Comparison of ENCODE assay signal across 32 cellular contexts in the genomic region with DNA sequence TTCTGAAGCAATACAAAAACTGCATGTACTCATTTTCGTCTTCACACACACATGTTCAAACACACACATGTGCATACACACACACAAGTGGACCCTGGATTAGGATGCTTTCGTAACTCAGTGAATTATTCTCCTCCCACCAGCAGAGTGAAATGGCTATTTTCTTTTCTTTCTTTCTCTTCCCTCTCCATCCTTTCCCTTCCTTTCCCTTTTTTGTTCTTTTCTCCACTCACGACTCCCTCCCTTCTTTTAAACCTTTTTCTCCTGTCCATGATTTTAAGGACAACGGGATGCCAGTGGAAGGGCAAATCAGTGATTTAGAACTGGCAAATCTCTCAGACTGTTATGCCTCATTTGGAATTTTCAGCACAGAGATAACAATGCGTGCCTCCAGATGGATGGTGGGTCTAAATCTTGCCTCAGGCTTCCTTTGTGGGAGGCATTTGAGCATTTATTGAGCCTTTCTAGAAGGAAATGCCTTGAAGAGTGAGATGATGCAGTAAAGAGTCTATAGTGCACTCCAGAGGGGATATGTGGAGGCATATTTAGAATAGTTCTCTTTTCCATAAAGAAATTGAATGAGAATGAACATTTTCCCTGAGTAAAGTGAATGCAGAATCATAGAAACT.
"Had no signal": no experiment of that assay in that cellular context is flagged by ENCODE, and none has a peak within 500 bp of the region (broad histone marks: within the 10 kb centered on the region; RNA-seq: fewer than 3 reads in every experiment).

No MANE protein-coding gene starts in this region.

- ATAC-seq: activated T-cell treated with anti-CD3 and anti-CD28 coated beads, Interleukin-2, amount 50 U/mL, for 4 hours; activated T-helper 17 cell treated with anti-CD3 and anti-CD28 coated beads, Interleukin-2, amount 50 U/mL, for 72 hours; body of pancreas; gastrocnemius medialis; sciatic nerve; stimulated activated naive CD8-positive, alpha-beta T cell treated with anti-CD3 and anti-CD28 coated beads, Interleukin-15, Interleukin-2, amounts not matched to agents 100 U/mL and 50 U/mL, for 24 hours had no signal

- H3K36me3 Mint-ChIP-seq: type B pancreatic cell had no signal

- H3K4me1 Mint-ChIP-seq: activated CD4-positive, alpha-beta memory T cell treated with anti-CD3 and anti-CD28 coated beads, Interleukin-2, amount 10 ng/mL, durations not matched to agents 7 days and 5 days; activated CD4-positive, alpha-beta T cell treated with anti-CD3 and anti-CD28 coated beads, Interleukin-2, amount 10 ng/mL, durations not matched to agents 7 days and 5 days; activated T-helper 17 cell treated with anti-CD3 and anti-CD28 coated beads, Interleukin-2, amount 50 U/mL, for 72 hours; nephron had no signal

- H3K27ac ChIP-seq: body of pancreas, esophagus muscularis mucosa, gastrocnemius medialis, left ventricle myocardium inferior, neutrophil, ovary, skin epidermis, testis, vagina had no signal

- H3K4me3 ChIP-seq: body of pancreas, esophagus muscularis mucosa, gastrocnemius medialis, left ventricle myocardium inferior, lung, ovary, skin epidermis, testis, vagina had no signal

- DNase-seq: activated CD4-positive, alpha-beta memory T cell treated with anti-CD3 and anti-CD28 coated beads, Interleukin-2, amount 10 ng/mL, durations not matched to agents 7 days and 5 days; activated CD4-positive, alpha-beta T cell treated with anti-CD3 and anti-CD28 coated beads for 1 hour; activated CD4-positive, alpha-beta T cell treated with anti-CD3 and anti-CD28 coated beads, Interleukin-2, amount 10 ng/mL, durations not matched to agents 7 days and 5 days; activated gamma-delta T cell treated with Interleukin-2 at 50 U/mL for 16 hours; activated naive CD4-positive, alpha-beta T cell treated with anti-CD3 and anti-CD28 coated beads, Interleukin-2, amount 50 U/mL, for 16 hours; activated T-cell treated with anti-CD3 and anti-CD28 coated beads, Interleukin-2, amount 50 U/mL, for 4 hours; anterior cingulate cortex; body of pancreas; dermis blood vessel endothelial cell; effector CD4-positive, alpha-beta T cell; gastrocnemius medialis; glutamatergic neuron; islet precursor cell; left ventricle myocardium inferior; ovary; retina; stimulated activated CD4-positive, alpha-beta T cell treated with anti-CD3 and anti-CD28 coated beads, Interleukin-12 subunit alpha, Interleukin-12 subunit beta, amount 100 ng/mL, for 4 hours; stimulated activated CD4-positive, alpha-beta T cell treated with anti-CD3 and anti-CD28 coated beads, Interleukin-4, amount 100 ng/mL, for 1 hour; stimulated activated naive CD8-positive, alpha-beta T cell treated with anti-CD3 and anti-CD28 coated beads, Interleukin-15, Interleukin-2, amounts not matched to agents 100 U/mL and 50 U/mL, for 24 hours; testis had no signal

- H3K27me3 ChIP-seq: body of pancreas, esophagus muscularis mucosa, neutrophil, ovary, testis, vagina had no signal

- H3K27me3 Mint-ChIP-seq: type B pancreatic cell had no signal

- H3K9me3 ChIP-seq: body of pancreas, gastrocnemius medialis, neutrophil, ovary, testis, vagina had no signal

- H3K36me3 ChIP-seq: esophagus muscularis mucosa, gastrocnemius medialis, left ventricle myocardium inferior, neutrophil, ovary, vagina had no signal

- FAIRE-seq: colon had no signal

- H3K4me1 ChIP-seq: body of pancreas, esophagus muscularis mucosa, gastrocnemius medialis, left ventricle myocardium inferior, testis, vagina had no signal

- H3K9me3 Mint-ChIP-seq: activated CD4-positive, alpha-beta T cell treated with anti-CD3 and anti-CD28 coated beads, Interleukin-2, amount 10 ng/mL, durations not matched to agents 7 days and 5 days; activated T-helper 17 cell treated with anti-CD3 and anti-CD28 coated beads, Interleukin-2, amount 50 U/mL, for 72 hours had no signal

- H3K4me3 Mint-ChIP-seq: activated CD4-positive, alpha-beta memory T cell treated with anti-CD3 and anti-CD28 coated beads, Interleukin-2, amount 10 ng/mL, durations not matched to agents 7 days and 5 days; activated CD4-positive, alpha-beta T cell treated with anti-CD3 and anti-CD28 coated beads, Interleukin-2, amount 10 ng/mL, durations not matched to agents 7 days and 5 days; activated T-cell treated with anti-CD3 and anti-CD28 coated beads, Interleukin-2, amount 50 U/mL, for 4 hours; activated T-helper 17 cell treated with anti-CD3 and anti-CD28 coated beads, Interleukin-2, amount 50 U/mL, for 72 hours; nephron; T-helper 1 cell treated with Interleukin-12 subunit alpha and Interleukin-12 subunit beta and Interleukin-4 antibody, amounts not matched to agents 30 μg/mL and 1 μg/mL, for 36 hours; type B pancreatic cell had no signal

- H3K27ac Mint-ChIP-seq: activated CD4-positive, alpha-beta memory T cell treated with anti-CD3 and anti-CD28 coated beads, Interleukin-2, amount 10 ng/mL, durations not matched to agents 7 days and 5 days; activated CD4-positive, alpha-beta T cell treated with anti-CD3 and anti-CD28 coated beads, Interleukin-2, amount 10 ng/mL, durations not matched to agents 7 days and 5 days; activated T-helper 17 cell treated with anti-CD3 and anti-CD28 coated beads, Interleukin-2, amount 50 U/mL, for 72 hours; nephron; progenitor cell of endocrine pancreas; T-helper 1 cell treated with Interleukin-12 subunit alpha and Interleukin-12 subunit beta and Interleukin-4 antibody, amounts not matched to agents 30 μg/mL and 1 μg/mL, for 36 hours; type B pancreatic cell had no signal
